ENCODE assay signal across 20 cellular contexts in the genomic region with DNA sequence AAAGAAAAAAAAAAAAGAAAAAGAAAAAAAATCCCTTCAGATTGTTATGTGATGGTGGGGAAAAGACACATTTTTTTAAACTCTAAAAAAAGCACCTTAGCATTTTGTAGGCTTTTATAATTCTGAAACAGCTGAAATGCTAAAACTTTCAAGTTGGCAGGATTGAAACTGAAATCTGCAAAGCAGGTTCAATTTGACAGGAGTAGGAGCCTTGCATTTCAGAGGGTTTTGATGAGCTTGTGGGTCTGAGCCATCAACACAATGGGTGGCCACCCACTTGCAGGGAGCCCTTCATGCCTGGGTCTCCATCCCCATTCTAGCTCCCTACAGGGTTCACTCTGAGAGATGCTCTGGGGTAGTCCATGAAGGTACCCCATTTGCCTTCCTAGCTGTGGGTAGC. TPM values are rescaled to one million over a fixed set of nuclear protein-coding genes. Genes with fewer than 3 reads are reported as not detected.
"Had no signal": no experiment of that assay in that cellular context is flagged by ENCODE, and none has a peak within 500 bp of the region (broad histone marks: within the 10 kb centered on the region; RNA-seq: fewer than 3 reads in every experiment).

No MANE protein-coding gene starts in this region.

- H3K27ac ChIP-seq: HL-60, SJSA1, SK-N-MC had no signal

- DNase-seq: Karpas-422; KBM-7; MG63; NCI-H1092 treated with DMSO at 0.1 percent for 48 hours; NCI-H1436; NCI-H187; NCI-H2029 treated with DMSO at 0.1 percent for 48 hours; NCI-H2171 treated with DMSO at 0.1 percent for 48 hours; NCI-H345; NCI-H446 treated with DMSO at 0.1 percent for 48 hours; NCI-H524; NCI-H526 treated with DMSO at 0.1 percent for 48 hours; NCI-H774; NK-92 treated with Interleukin-12 subunit alpha and Interleukin-12 subunit beta, amount 100 ng/mL, for 24 hours; PC-3; Right ventricle myocardium superior; SIG-M5 had no signal

- H3K4me1 ChIP-seq: SJSA1 had no signal

- H3K36me3 ChIP-seq: MG63, SJSA1 had no signal

- H3K27me3 ChIP-seq: SJSA1 had no signal

- H3K4me3 ChIP-seq: MG63, SJSA1, SK-N-MC had no signal

- H3K9me3 ChIP-seq: MG63, SJSA1 had no signal

RNA-seq across cellular contexts. Expression of gene CACNG3, which starts 33.2 kb away (rescaled TPM):
- total RNA-seq: PC-3, Right ventricle myocardium superior, SJSA1 had no signal
